Comparison of ENCODE assay signal across 23 cellular contexts in genomic region chr22:28006271-28006670, GRCh38.
"Had no signal": no experiment of that assay in that cellular context is flagged by ENCODE, and none has a peak within 500 bp of the region (broad histone marks: within the 10 kb centered on the region; RNA-seq: fewer than 3 reads in every experiment).

No MANE protein-coding gene starts in this region.

- H3K27me3 ChIP-seq: right atrium auricular region had no signal

- H3K27me3 Mint-ChIP-seq: activated CD4-positive, alpha-beta memory T cell treated with anti-CD3 and anti-CD28 coated beads, Interleukin-2, amount 10 ng/mL, durations not matched to agents 7 days and 5 days; activated CD8-positive, alpha-beta memory T cell treated with anti-CD3 and anti-CD28 coated beads, Interleukin-2, amount 10 ng/mL, durations not matched to agents 7 days and 5 days; activated naive CD8-positive, alpha-beta T cell treated with anti-CD3 and anti-CD28 coated beads for 36 hours; activated T-helper 17 cell treated with anti-CD3 and anti-CD28 coated beads, Interleukin-2, amount 50 U/mL, for 72 hours; brain; natural killer cell treated with Interleukin-12 subunit alpha and Interleukin-12 subunit beta and Interleukin-15 and Interleukin-18, amount 100 ng/mL, for 72 hours; stimulated activated naive CD8-positive, alpha-beta T cell treated with anti-CD3 and anti-CD28 coated beads, Interleukin-15, amount 100 ng/mL, for 72 hours; type B pancreatic cell had no signal

- H3K4me1 ChIP-seq: prostate gland had no signal

- H3K27ac ChIP-seq: lower lobe of right lung, prostate gland, skin epidermis had no signal

- H3K4me3 ChIP-seq: lower lobe of right lung, prostate gland, right atrium auricular region, skin epidermis had no signal

- H3K4me1 Mint-ChIP-seq: activated CD4-positive, alpha-beta memory T cell treated with anti-CD3 and anti-CD28 coated beads, Interleukin-2, amount 10 ng/mL, durations not matched to agents 7 days and 5 days; activated CD8-positive, alpha-beta memory T cell treated with anti-CD3 and anti-CD28 coated beads, Interleukin-2, amount 10 ng/mL, durations not matched to agents 7 days and 5 days; activated naive CD8-positive, alpha-beta T cell treated with anti-CD3 and anti-CD28 coated beads for 36 hours; activated T-helper 17 cell treated with anti-CD3 and anti-CD28 coated beads, Interleukin-2, amount 50 U/mL, for 72 hours; stimulated activated naive CD8-positive, alpha-beta T cell treated with anti-CD3 and anti-CD28 coated beads, Interleukin-15, amount 100 ng/mL, for 72 hours had no signal

- H3K27ac Mint-ChIP-seq: activated CD4-positive, alpha-beta memory T cell treated with anti-CD3 and anti-CD28 coated beads, Interleukin-2, amount 10 ng/mL, durations not matched to agents 7 days and 5 days; activated CD8-positive, alpha-beta memory T cell treated with anti-CD3 and anti-CD28 coated beads, Interleukin-2, amount 10 ng/mL, durations not matched to agents 7 days and 5 days; activated naive CD8-positive, alpha-beta T cell treated with anti-CD3 and anti-CD28 coated beads for 36 hours; activated T-helper 17 cell treated with anti-CD3 and anti-CD28 coated beads, Interleukin-2, amount 50 U/mL, for 72 hours; mesothelial cell of epicardium; natural killer cell treated with Interleukin-12 subunit alpha and Interleukin-12 subunit beta and Interleukin-15 and Interleukin-18, amount 100 ng/mL, for 72 hours; stimulated activated naive CD8-positive, alpha-beta T cell treated with anti-CD3 and anti-CD28 coated beads, Interleukin-15, amount 100 ng/mL, for 72 hours; type B pancreatic cell had no signal

- H3K36me3 Mint-ChIP-seq: activated CD8-positive, alpha-beta memory T cell treated with anti-CD3 and anti-CD28 coated beads, Interleukin-2, amount 10 ng/mL, durations not matched to agents 7 days and 5 days; activated naive CD8-positive, alpha-beta T cell treated with anti-CD3 and anti-CD28 coated beads for 36 hours; natural killer cell treated with Interleukin-12 subunit alpha and Interleukin-12 subunit beta and Interleukin-15 and Interleukin-18, amount 100 ng/mL, for 72 hours; type B pancreatic cell had no signal

- H3K4me3 Mint-ChIP-seq: activated CD4-positive, alpha-beta memory T cell treated with anti-CD3 and anti-CD28 coated beads, Interleukin-2, amount 10 ng/mL, durations not matched to agents 7 days and 5 days; activated CD8-positive, alpha-beta memory T cell treated with anti-CD3 and anti-CD28 coated beads, Interleukin-2, amount 10 ng/mL, durations not matched to agents 7 days and 5 days; activated naive CD8-positive, alpha-beta T cell treated with anti-CD3 and anti-CD28 coated beads for 36 hours; activated T-helper 17 cell treated with anti-CD3 and anti-CD28 coated beads, Interleukin-2, amount 50 U/mL, for 72 hours; brain; mesothelial cell of epicardium; natural killer cell treated with Interleukin-12 subunit alpha and Interleukin-12 subunit beta and Interleukin-15 and Interleukin-18, amount 100 ng/mL, for 72 hours; stimulated activated naive CD8-positive, alpha-beta T cell treated with anti-CD3 and anti-CD28 coated beads, Interleukin-15, amount 100 ng/mL, for 72 hours; type B pancreatic cell had no signal

- H3K36me3 ChIP-seq: prostate gland, right atrium auricular region had no signal

- H3K9me3 Mint-ChIP-seq: activated CD4-positive, alpha-beta memory T cell treated with anti-CD3 and anti-CD28 coated beads, Interleukin-2, amount 10 ng/mL, durations not matched to agents 7 days and 5 days; activated naive CD8-positive, alpha-beta T cell treated with anti-CD3 and anti-CD28 coated beads for 36 hours; activated T-helper 17 cell treated with anti-CD3 and anti-CD28 coated beads, Interleukin-2, amount 50 U/mL, for 72 hours; brain; mesothelial cell of epicardium; natural killer cell treated with Interleukin-12 subunit alpha and Interleukin-12 subunit beta and Interleukin-15 and Interleukin-18, amount 100 ng/mL, for 72 hours; stimulated activated naive CD8-positive, alpha-beta T cell treated with anti-CD3 and anti-CD28 coated beads, Interleukin-15, amount 100 ng/mL, for 72 hours; type B pancreatic cell had no signal

- H3K9me3 ChIP-seq: lower lobe of right lung, prostate gland, right atrium auricular region had no signal

- ATAC-seq: activated CD8-positive, alpha-beta memory T cell treated with anti-CD3 and anti-CD28 coated beads, Interleukin-2, amount 10 ng/mL, durations not matched to agents 7 days and 5 days; activated T-helper 17 cell treated with anti-CD3 and anti-CD28 coated beads, Interleukin-2, amount 50 U/mL, for 72 hours; lower lobe of right lung; natural killer cell treated with Interleukin-12 subunit alpha and Interleukin-12 subunit beta and Interleukin-15 and Interleukin-18, amount 100 ng/mL, for 72 hours; stimulated activated naive CD8-positive, alpha-beta T cell treated with anti-CD3 and anti-CD28 coated beads, Interleukin-15, amount 100 ng/mL, for 72 hours had no signal

- DNase-seq: activated CD4-positive, alpha-beta memory T cell treated with anti-CD3 and anti-CD28 coated beads, Interleukin-2, amount 10 ng/mL, durations not matched to agents 7 days and 5 days; activated CD4-positive, alpha-beta T cell treated with anti-CD3 and anti-CD28 coated beads for 48 hours; activated CD4-positive, CD25-positive, alpha-beta regulatory T cell; activated CD8-positive, alpha-beta memory T cell treated with anti-CD3 and anti-CD28 coated beads, Interleukin-2, amount 10 ng/mL, durations not matched to agents 7 days and 5 days; activated naive CD4-positive, alpha-beta T cell; activated naive CD8-positive, alpha-beta T cell treated with anti-CD3 and anti-CD28 coated beads for 36 hours; amygdala; central memory CD4-positive, alpha-beta T cell; cortex of kidney; effector CD4-positive, alpha-beta T cell; lower lobe of right lung; occipital lobe; stimulated activated naive CD8-positive, alpha-beta T cell treated with anti-CD3 and anti-CD28 coated beads, Interleukin-15, amount 100 ng/mL, for 72 hours; T-helper 1 cell; T-helper 9 cell had no signal
